10 cellular contexts compared by ENCODE assay signal in genomic region chr1:237324226-237324625, GRCh38.
DNase-seq lines count a peak whose midpoint lies in the region.
"Had no signal": no experiment of that assay in that cellular context is flagged by ENCODE, and none has a peak within 500 bp of the region (broad histone marks: within the 10 kb centered on the region; RNA-seq: fewer than 3 reads in every experiment).

No MANE protein-coding gene starts in this region.

- DNase-seq in DMS 273 (lab: John Stamatoyannopoulos, UW; ENCODE audit: unreplicated experiment) (peak; percentile 94), NCI-H1694 (lab: John Stamatoyannopoulos, UW) (peak; percentile 80), NCI-H524 (lab: John Stamatoyannopoulos, UW) (peak; percentile 67 to 88), inferior parietal cortex (ENCODE audit: extremely low spot score) (peak; percentile 36), islet precursor cell (no peak), DMS114 treated with DMSO at 0.1 percent for 48 hours (lab: John Stamatoyannopoulos, UW; ENCODE audit: unreplicated experiment) (no peak), NCI-H1417 treated with DMSO at 0.1 percent for 48 hours (lab: John Stamatoyannopoulos, UW) (no peak)
- DNase-seq: Calu3; CD4-positive, alpha-beta T cell; GM23248 had no signal

Comparison
In these comparisons a context has a peak if more than half of its experiments do, and no peak if none do; other contexts are left out.
1. DNase-seq: peak in DMS 273 (single experiment), NCI-H1694 (single experiment), NCI-H524 (2 of 2) and inferior parietal cortex (single experiment); none in islet precursor cell (single experiment), DMS114 treated with DMSO at 0.1 percent for 48 hours (single experiment) and NCI-H1417 treated with DMSO at 0.1 percent for 48 hours (single experiment).